ENCODE assay signal across 23 cellular contexts in the genomic region with DNA sequence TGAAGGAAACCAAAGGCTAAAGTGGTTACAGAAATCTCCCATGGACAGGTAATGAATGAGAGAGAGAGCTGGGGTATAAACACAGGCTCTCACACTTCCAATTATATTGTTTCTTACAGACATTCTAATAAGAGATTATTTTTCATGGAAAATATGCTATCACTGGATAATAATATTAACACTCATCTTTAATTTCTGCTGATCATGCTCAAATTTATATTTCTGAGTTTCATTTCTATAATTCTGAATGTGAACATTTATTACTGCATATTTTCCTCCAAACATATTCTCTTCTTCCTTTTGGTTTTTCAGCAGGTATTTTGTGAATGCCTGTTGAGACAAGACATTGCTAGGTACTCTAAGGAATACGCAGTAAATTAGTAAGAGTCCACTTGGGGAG.
DNase-seq lines count a peak whose midpoint lies in the region; ATAC-seq, FAIRE-seq and TF ChIP-seq lines count a peak whose summit lies in the region.
"Had no signal": no experiment of that assay in that cellular context is flagged by ENCODE, and none has a peak within 500 bp of the region (broad histone marks: within the 10 kb centered on the region; RNA-seq: fewer than 3 reads in every experiment).

No MANE protein-coding gene starts in this region.

- H2AFZ ChIP-seq in HepG2 (ENCODE audit: low read length) (no peak overlapping the region), IMR-90 (replicated peaks; ENCODE audit: low read length, poor library complexity) (no peak overlapping the region), K562 (ENCODE audit: low read depth, low read length) (no peak overlapping the region)

- H3K18ac ChIP-seq in IMR-90 (ENCODE audit: low read depth, low read length), result no peak overlapping the region

- no peak overlapping the region for H3K4ac ChIP-seq in IMR-90 (ENCODE audit: low read depth, low read length)

- POLR2A ChIA-PET in HepG2 (lab: Yijun Ruan, JAX), result no interaction called here
- POLR2A ChIA-PET in IMR-90 (lab: Charles Lee; ENCODE audit: unreplicated experiment), result no interaction called here
- POLR2A ChIA-PET in K562 (lab: Yijun Ruan, JAX), result no interaction called here
- POLR2A ChIA-PET in A673 (lab: Charles Lee; ENCODE audit: low non-redundant PET), result no interaction called here

- no peak for TF ChIP-seq EP300 in HepG2 (IDR thresholded peaks at IDR 0.05; ENCODE audit: low read depth in 2 of 2, low read length in 2 of 2)
- TF ChIP-seq EP300 in HepG2 (CRISPR knock-in tag; IDR thresholded peaks at IDR 0.05; ENCODE audit: borderline replicate concordance), result no peak
- no peak for TF ChIP-seq EP300 in K562 (IDR thresholded peaks at IDR 0.05; ENCODE audit: low read length)

- no peak overlapping the region for H4K91ac ChIP-seq in IMR-90 (ENCODE audit: insufficient read depth, low read depth, low read length)

- H3K79me2 ChIP-seq in HepG2 (ENCODE audit: insufficient read depth, low read length) (no peaks in the 10 kb centered on the region), K562 (ENCODE audit: control insufficient read depth, insufficient read depth, low read length) (no peaks in the 10 kb centered on the region)

- WGBS in HepG2 (ENCODE audit: low lambda C conversion rate), result 19% methylated on average over 1 of the region's 1 CpG
- 59% methylated on average over 1 of the region's 1 CpG for WGBS in right lobe of liver (ENCODE audit: insufficient coverage, low coverage, low lambda C conversion rate, missing lambda C conversion rate)
- WGBS in IMR-90 (ENCODE audit: extremely low coverage in 2 of 2, insufficient read length in 1 of 2), 2 experiments, result no CpG with 5 or more reads among the region's 1 CpG
- 0% methylated on average over 1 of the region's 1 CpG for WGBS in K562 (ENCODE audit: insufficient coverage, low coverage, missing lambda C conversion rate)

- in situ Hi-C loops in HepG2 (cut with HindIII; ENCODE audit: extremely low pct_ligation_motif_present, low pct_unique_long_range_greater_than_20kb) (no loop called here), IMR-90 (cut with MboI; ENCODE audit: low sequenced_read_pairs) (no loop called here), K562 (cut with MboI) (loop anchor here (25.0 kb wide), 1 partner anchor 709 kb away; no protein-coding TSS in a partner anchor)

- H2BK5ac ChIP-seq in IMR-90 (ENCODE audit: low read depth, low read length, poor library complexity, severe bottlenecking), result no peak overlapping the region

- H3K4me1 ChIP-seq in HepG2 (ENCODE audit: insufficient read depth, low read length) (no peaks in the 10 kb centered on the region), right lobe of liver (no peaks in the 10 kb centered on the region), IMR-90 (ENCODE audit: control insufficient read depth, insufficient read depth, low read length) (no peaks in the 10 kb centered on the region), K562 (replicated peaks in 1 of 2; ENCODE audit: control insufficient read depth in 2 of 2, insufficient read depth in 2 of 2, low read length in 2 of 2) (no peaks in the 10 kb centered on the region), A673 (ENCODE audit: insufficient read depth, low read length, poor library complexity, severe bottlenecking) (no peaks in the 10 kb centered on the region)

- H2BK120ac ChIP-seq in IMR-90 (ENCODE audit: low read depth, low read length), result no peak overlapping the region

- H3K27me3 ChIP-seq in HepG2 (ENCODE audit: control insufficient read depth in 1 of 2, insufficient read depth in 2 of 2, low read length in 2 of 2), result peaks cover 0 to 8% of the 10 kb centered on the region in 2 experiments; a peak in 1 of 5 replicates
- H3K27me3 ChIP-seq in right lobe of liver, result no peaks in the 10 kb centered on the region
- H3K27me3 ChIP-seq in IMR-90 (ENCODE audit: control insufficient read depth, insufficient read depth, low read length), result no peaks in the 10 kb centered on the region
- no peaks in the 10 kb centered on the region for H3K27me3 ChIP-seq in K562 (ENCODE audit: control insufficient read depth in 2 of 2, insufficient read depth in 2 of 2, low read length in 2 of 2)
- no peaks in the 10 kb centered on the region for H3K27me3 ChIP-seq in A673 (replicated peaks; ENCODE audit: insufficient read depth, low read depth, low read length, poor library complexity)

- TF ChIP-seq POLR2A in HepG2 (IDR thresholded peaks at IDR 0.05; ENCODE audit: insufficient read depth in 1 of 2, low read depth in 2 of 2, low read length in 2 of 2) (no peak), right lobe of liver (IDR thresholded peaks at IDR 0.05) (no peak), IMR-90 (IDR thresholded peaks at IDR 0.05; ENCODE audit: low read depth, low read length) (no peak), K562 (conservative IDR thresholded peaks at IDR 0.05) (no peak)

- H3K36me3 ChIP-seq in HepG2 (replicated peaks in 1 of 2; ENCODE audit: control insufficient read depth in 1 of 2, insufficient read depth in 2 of 2, low read length in 2 of 2) (no peaks in the 10 kb centered on the region), right lobe of liver (no peaks in the 10 kb centered on the region), IMR-90 (ENCODE audit: control insufficient read depth, insufficient read depth, low read length) (no peaks in the 10 kb centered on the region), K562 (ENCODE audit: control insufficient read depth, insufficient read depth, low read length) (no peaks in the 10 kb centered on the region), A673 (ENCODE audit: insufficient read depth, low read length, poor library complexity, severe bottlenecking) (no peaks in the 10 kb centered on the region)

- no peak overlapping the region for H2BK15ac ChIP-seq in IMR-90 (ENCODE audit: low read depth, low read length)

- ATAC-seq in HepG2 (no peak), right lobe of liver (no peak), IMR-90 (ENCODE audit: low read depth) (no peak), K562 (no peak)
- ATAC-seq: GM12878 had no signal

- no peak overlapping the region for H2AK5ac ChIP-seq in IMR-90 (ENCODE audit: low read depth, low read length)

- H3K9me1 ChIP-seq in IMR-90 (ENCODE audit: insufficient read depth, low read length) (no peaks in the 10 kb centered on the region), K562 (ENCODE audit: control insufficient read depth, insufficient read depth, low read length) (no peaks in the 10 kb centered on the region)

- H3K9ac ChIP-seq in HepG2 (ENCODE audit: insufficient read depth, low read depth, low read length) (no peak overlapping the region), IMR-90 (ENCODE audit: low read depth, low read length) (no peak overlapping the region), K562 (ENCODE audit: insufficient read depth in 1 of 2, low read depth in 2 of 2, low read length in 2 of 2) (no peak overlapping the region)

- no peak for TF ChIP-seq CTCF in HepG2 (CRISPR knock-in tag; IDR thresholded peaks at IDR 0.05)
- no peak for TF ChIP-seq CTCF in right lobe of liver (IDR thresholded peaks at IDR 0.05)
- TF ChIP-seq CTCF in IMR-90 (conservative IDR thresholded peaks at IDR 0.05; ENCODE audit: low read depth, low read length), result no peak
- TF ChIP-seq CTCF in K562 (IDR thresholded peaks at IDR 0.05 in 2 of 3, conservative IDR thresholded peaks at IDR 0.05 in 1 of 3; ENCODE audit: insufficient read depth in 2 of 3, low read depth in 1 of 3, low read length in 3 of 3), result no peak
- no peak for TF ChIP-seq CTCF in A673 (conservative IDR thresholded peaks at IDR 0.05; ENCODE audit: low read depth, low read length)

- H3K4me2 ChIP-seq in HepG2 (ENCODE audit: low read depth, low read length), result no peak overlapping the region
- no peak overlapping the region for H3K4me2 ChIP-seq in IMR-90 (ENCODE audit: low read depth, low read length)
- no peak overlapping the region for H3K4me2 ChIP-seq in K562 (ENCODE audit: insufficient read depth, low read length)

- no peak overlapping the region for H2BK20ac ChIP-seq in IMR-90 (ENCODE audit: low read depth, low read length)

- H3K56ac ChIP-seq in IMR-90 (ENCODE audit: extremely low read depth, insufficient read depth, low read length), result no peak overlapping the region

- H4K20me1 ChIP-seq in HepG2 (ENCODE audit: insufficient read depth, low read length) (no peaks in the 10 kb centered on the region), IMR-90 (ENCODE audit: insufficient read depth, low read length) (no peaks in the 10 kb centered on the region), K562 (replicated peaks; ENCODE audit: control insufficient read depth, insufficient read depth, low read length) (no peaks in the 10 kb centered on the region)

- intact Hi-C loops in HepG2 (cut with micrococcal nuclease; ENCODE audit: unreplicated experiment) (no loop called here), right lobe of liver (cut with DNase I) (no loop called here), IMR-90 (cut with micrococcal nuclease) (no loop called here), K562 (cut with micrococcal nuclease) (loop anchor here (10.0 kb wide), 1 partner anchor 476 kb away; no protein-coding TSS in a partner anchor), cardiac septum (cut with DNase I) (no loop called here), A673 (cut with micrococcal nuclease; ENCODE audit: unreplicated experiment) (no loop called here)

- BruUV-seq in HepG2 (replicated peaks; lab: Mats Ljungman, UMichigan) (no TSS peak), IMR-90 (replicated peaks; lab: Mats Ljungman, UMichigan) (no TSS peak), K562 (replicated peaks; lab: Mats Ljungman, UMichigan) (no TSS peak), A673 (replicated peaks; lab: Mats Ljungman, UMichigan) (no TSS peak)

- FAIRE-seq in HepG2 (lab: Jason Lieb, UNC), result no peak
- FAIRE-seq in K562 (lab: Jason Lieb, UNC), result no peak
- FAIRE-seq: GM12878, GM12892, GM18507 had no signal

- H3K14ac ChIP-seq in IMR-90 (replicated peaks; ENCODE audit: low read depth, low read length), result no peak overlapping the region

- DNase-seq in HepG2 (ENCODE audit: low spot score) (no peak), right lobe of liver (no peak), IMR-90 (no peak), K562 (ENCODE audit: extremely low read depth in 1 of 4, low spot score in 3 of 4) (no peak), cardiac septum (ENCODE audit: low spot score) (no peak), A673 (ENCODE audit: low spot score) (no peak)
- DNase-seq: AML-193; C1 segment of cervical spinal cord; CD4-positive, alpha-beta memory T cell; CD4-positive, CD25-positive, alpha-beta regulatory T cell; CD8-positive, alpha-beta memory T cell; COR-L47; DMS 273 treated with DMSO at 0.1 percent for 48 hours; DMS153; DMS53; DMS79; DND-41; EL; GDM1 had no signal

- H3K9me3 ChIP-seq in HepG2 (ENCODE audit: low read length) (no peaks in the 10 kb centered on the region), right lobe of liver (no peaks in the 10 kb centered on the region), IMR-90 (ENCODE audit: control insufficient read depth, insufficient read depth, low read length) (no peaks in the 10 kb centered on the region), K562 (replicated peaks; ENCODE audit: control insufficient read depth, insufficient read depth, low read depth, low read length) (no peaks in the 10 kb centered on the region), A673 (ENCODE audit: low read depth, low read length, poor library complexity, severe bottlenecking) (no peaks in the 10 kb centered on the region)

- CTCF ChIA-PET in HepG2 (lab: Yijun Ruan, JAX; ENCODE audit: low intra/inter-chr PET ratio, low total read pairs), result no interaction called here
- CTCF ChIA-PET in IMR-90 (lab: Yijun Ruan, JAX), result no interaction called here
- CTCF ChIA-PET in K562 (lab: Yijun Ruan, JAX; ENCODE audit: low intra/inter-chr PET ratio), result no interaction called here
- CTCF ChIA-PET in A673 (lab: Charles Lee), result no interaction called here

- no peak overlapping the region for H4K8ac ChIP-seq in IMR-90 (ENCODE audit: low read depth in 2 of 2, low read length in 2 of 2)

- H4K5ac ChIP-seq in IMR-90 (ENCODE audit: low read depth, low read length), result no peak overlapping the region

- TF ChIP-seq RAD21 in HepG2 (CRISPR knock-in tag; IDR thresholded peaks at IDR 0.05), result no peak
- no peak for TF ChIP-seq RAD21 in IMR-90 (IDR thresholded peaks at IDR 0.05; ENCODE audit: low read length)
- TF ChIP-seq RAD21 in K562 (CRISPR knock-in tag; conservative IDR thresholded peaks at IDR 0.05 in 1 of 2, IDR thresholded peaks at IDR 0.05 in 1 of 2), result no peak

- dilution Hi-C loops in IMR-90 (cut with HindIII; ENCODE audit: low sequenced_read_pairs, unreplicated experiment), result no loop called here

- no peaks in the 10 kb centered on the region for H3K79me1 ChIP-seq in IMR-90 (ENCODE audit: low read depth in 1 of 2, low read length in 2 of 2)

- H3K27ac ChIP-seq in HepG2 (ENCODE audit: extremely low read length, insufficient read depth, low read length) (no peak overlapping the region), right lobe of liver (no peak overlapping the region), IMR-90 (ENCODE audit: insufficient read depth, low read length) (no peak overlapping the region), K562 (ENCODE audit: extremely low read depth, low read depth, low read length) (no peak overlapping the region), A673 (ENCODE audit: low read depth, low read length, poor library complexity, severe bottlenecking) (no peak overlapping the region)
- H3K27ac ChIP-seq: 22Rv1 had no signal

- no peak overlapping the region for H3K23ac ChIP-seq in IMR-90 (ENCODE audit: low read depth, low read length)

- H2AK9ac ChIP-seq in IMR-90 (replicated peaks; ENCODE audit: low read depth, low read length, poor library complexity), result no peak overlapping the region

- H3K4me3 ChIP-seq in HepG2 (replicated peaks in 1 of 3; ENCODE audit: insufficient read depth in 1 of 3, low read depth in 2 of 3, low read length in 3 of 3) (no peak overlapping the region), right lobe of liver (no peak overlapping the region), IMR-90 (ENCODE audit: insufficient read depth, low read depth, low read length) (no peak overlapping the region), K562 (no peak overlapping the region), A673 (ENCODE audit: low read depth, low read length, poor library complexity, severe bottlenecking) (no peak overlapping the region)
- H3K4me3 ChIP-seq: GM12878 had no signal
